In the genomic region with DNA sequence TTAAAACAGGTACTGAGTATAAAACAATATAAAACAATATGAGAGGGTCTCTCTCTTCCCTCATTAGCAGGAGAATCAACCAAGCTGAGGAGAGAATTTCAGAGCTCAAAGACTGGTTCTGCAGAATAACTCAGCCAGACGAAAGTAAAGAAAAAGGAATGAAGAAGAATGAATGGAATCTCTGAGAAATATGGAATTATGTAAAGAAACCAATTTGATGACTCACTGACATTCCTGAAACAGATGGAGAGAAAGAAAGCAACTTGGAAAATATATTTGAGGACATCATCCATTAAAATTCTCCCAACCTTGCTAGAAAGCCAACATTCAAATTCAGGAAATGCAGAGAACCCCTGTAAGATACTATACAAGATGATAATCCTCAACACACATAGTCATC, we compare ENCODE assay signal across 28 cellular contexts.
DNase-seq lines count a peak whose midpoint lies in the region; FAIRE-seq and TF ChIP-seq lines count a peak whose summit lies in the region.
"Had no signal": no experiment of that assay in that cellular context is flagged by ENCODE, and none has a peak within 500 bp of the region (broad histone marks: within the 10 kb centered on the region; RNA-seq: fewer than 3 reads in every experiment).

No MANE protein-coding gene starts in this region.

- H3K4me3 Mint-ChIP-seq in MCF 10A (ENCODE audit: unreplicated experiment), result no peak overlapping the region
- H3K4me3 Mint-ChIP-seq: GM23338; naive thymus-derived CD4-positive, alpha-beta T cell had no signal

- no peak overlapping the region for H3K27ac ChIP-seq in breast epithelium
- H3K27ac ChIP-seq: esophagus muscularis mucosa, heart right ventricle, pancreas, sigmoid colon, SK-N-MC, transverse colon had no signal

- TF ChIP-seq CTCF in MCF 10A (IDR thresholded peaks at IDR 0.05; ENCODE audit: unreplicated experiment) (no peak), breast epithelium (IDR thresholded peaks at IDR 0.05) (no peak), astrocyte of the spinal cord (IDR thresholded peaks at IDR 0.05; ENCODE audit: low read depth, low read length) (no peak), D721Med (IDR thresholded peaks at IDR 0.05; ENCODE audit: insufficient read depth, missing control alignments) (no peak)

- H3K9me3 Mint-ChIP-seq in MCF 10A (ENCODE audit: unreplicated experiment), result no peaks in the 10 kb centered on the region
- H3K9me3 Mint-ChIP-seq: activated T-helper 2 cell treated with anti-CD3 and anti-CD28 coated beads, Interferon-gamma antibody, Interleukin-2, Interleukin-4, amounts not matched to agents 10 μg/mL and 5 μg/mL and 100 μg/mL, durations not matched to agents 14 hours and 24 hours and 36 hours had no signal

- no peaks in the 10 kb centered on the region for H3K27me3 Mint-ChIP-seq in MCF 10A (ENCODE audit: insufficient read depth, unreplicated experiment)
- H3K27me3 Mint-ChIP-seq: naive thymus-derived CD4-positive, alpha-beta T cell had no signal

- H3K4me1 ChIP-seq in breast epithelium, result no peaks in the 10 kb centered on the region
- H3K4me1 ChIP-seq: BE2C, esophagus muscularis mucosa, heart right ventricle, pancreas, sigmoid colon, transverse colon had no signal

- no TSS peak for BruUV-seq in MCF 10A (replicated peaks; lab: Mats Ljungman, UMichigan)

- H3K27ac Mint-ChIP-seq in MCF 10A (ENCODE audit: low read depth, unreplicated experiment), result peak overlapping the region; percentile 68
- H3K27ac Mint-ChIP-seq: activated T-helper 2 cell treated with anti-CD3 and anti-CD28 coated beads, Interferon-gamma antibody, Interleukin-2, Interleukin-4, amounts not matched to agents 10 μg/mL and 5 μg/mL and 100 μg/mL, durations not matched to agents 14 hours and 24 hours and 36 hours; GM23338; naive thymus-derived CD4-positive, alpha-beta T cell had no signal

- FAIRE-seq in D721Med (lab: Jason Lieb, UNC), result no peak
- FAIRE-seq: HepG2, islet of Langerhans, pancreas had no signal

- no peaks in the 10 kb centered on the region for H3K36me3 ChIP-seq in breast epithelium
- H3K36me3 ChIP-seq: BE2C, esophagus muscularis mucosa, heart right ventricle, pancreas, sigmoid colon, transverse colon had no signal

- no peaks in the 10 kb centered on the region for H3K36me3 Mint-ChIP-seq in MCF 10A (ENCODE audit: insufficient read depth, unreplicated experiment)
- H3K36me3 Mint-ChIP-seq: naive thymus-derived CD4-positive, alpha-beta T cell had no signal

- POLR2A ChIA-PET in MCF 10A (lab: Yijun Ruan, JAX), result interaction anchor here (1.0 kb wide), 2 partner anchors 8 to 316 kb away, joined by 3 read pairs; no protein-coding TSS in a partner anchor

- H3K4me1 Mint-ChIP-seq in MCF 10A (ENCODE audit: insufficient read depth, unreplicated experiment), result peaks cover 23% of the 10 kb centered on the region
- H3K4me1 Mint-ChIP-seq: naive thymus-derived CD4-positive, alpha-beta T cell had no signal

- CTCF ChIA-PET in MCF 10A (lab: Yijun Ruan, JAX), result interaction anchor here (0.6 kb wide), 2 partner anchors 24 to 1035 kb away, joined by 3 read pairs; no protein-coding TSS in a partner anchor

- no peaks in the 10 kb centered on the region for H3K9me3 ChIP-seq in breast epithelium
- H3K9me3 ChIP-seq: BE2C, esophagus muscularis mucosa, pancreas, sigmoid colon, transverse colon had no signal

- DNase-seq in MCF 10A (ENCODE audit: unreplicated experiment), result peak; percentile 20
- DNase-seq in breast epithelium (ENCODE audit: low spot score in 2 of 2), result no peak
- peak; percentile 27 for DNase-seq in astrocyte of the spinal cord (ENCODE audit: low read depth, low spot score)
- DNase-seq in iris pigment epithelial cell (ENCODE audit: low read depth), result peak; percentile 9
- no peak for DNase-seq in HuH-7 (ENCODE audit: low spot score)
- DNase-seq in D721Med (ENCODE audit: insufficient read length, low spot score), result no peak
- no peak for DNase-seq in iPS-NIHi11 (ENCODE audit: low spot score)
- DNase-seq in central memory CD4-positive, alpha-beta T cell, result no peak
- DNase-seq: 8988T; activated CD4-positive, CD25-positive, alpha-beta regulatory T cell treated with anti-CD3 and anti-CD28 coated beads, Interleukin-2, amount 50 U/mL, for 72 hours; BE2C; GDM1; heart right ventricle; naive thymus-derived CD4-positive, alpha-beta T cell; NCI-H774; OCI-M1; pancreas; sigmoid colon; stimulated activated CD4-positive, alpha-beta T cell treated with anti-CD3 and anti-CD28 coated beads, Interleukin-2, amount 100 ng/mL, for 24 hours; stimulated activated naive CD4-positive, alpha-beta T cell treated with Interleukin-2 at 50 U/mL for 16 hours; T1000; transverse colon had no signal

- in situ Hi-C loops in astrocyte of the spinal cord (cut with HindIII; ENCODE audit: low sequenced_read_pairs), result no loop called here

- H3K27me3 ChIP-seq in breast epithelium, result no peaks in the 10 kb centered on the region
- H3K27me3 ChIP-seq: BE2C, esophagus muscularis mucosa, heart right ventricle, pancreas, sigmoid colon, transverse colon had no signal

- intact Hi-C loops in MCF 10A (cut with micrococcal nuclease) (no loop called here), breast epithelium (cut with DNase I; ENCODE audit: low total_unique reads) (no loop called here)

- TF ChIP-seq POLR2A in breast epithelium (IDR thresholded peaks at IDR 0.05), result no peak

- H3K4me3 ChIP-seq in breast epithelium (no peak overlapping the region), astrocyte of the spinal cord (ENCODE audit: low read depth, low read length) (no peak overlapping the region)
- H3K4me3 ChIP-seq: esophagus muscularis mucosa, GM23338, heart right ventricle, pancreas, sigmoid colon, SK-N-MC, transverse colon had no signal

Comparison
In these comparisons a context has a peak if more than half of its experiments do, and no peak if none do; other contexts are left out.
1. DNase-seq: peak in MCF 10A (single experiment), astrocyte of the spinal cord (single experiment) and iris pigment epithelial cell (single experiment); none in breast epithelium (0 of 2), HuH-7 (single experiment), D721Med (single experiment), iPS-NIHi11 (single experiment) and central memory CD4-positive, alpha-beta T cell (single experiment).